Comparison of ENCODE assay signal across 1 cellular context in genomic region chr6:24666097-24666615, GRCh38.
TF ChIP-seq lines count a peak whose summit lies in the region.

No MANE protein-coding gene starts in this region.

TF ChIP-seq in HepG2, 621 proteins besides CTCF, POLR2A, EP300 and RAD21 (continued from another document and continues in another):
- TF ChIP-seq ZKSCAN8 (CRISPR knock-in tag; IDR thresholded peaks at IDR 0.05; ENCODE audit: borderline replicate concordance) (no peak), MTA3 (CRISPR knock-in tag; IDR thresholded peaks at IDR 0.05) (no peak), ZZZ3 (CRISPR knock-in tag; IDR thresholded peaks at IDR 0.05; ENCODE audit: borderline replicate concordance) (no peak), AHR (CRISPR knock-in tag; IDR thresholded peaks at IDR 0.05) (no peak), ZNF260 (CRISPR knock-in tag; IDR thresholded peaks at IDR 0.05; ENCODE audit: borderline replicate concordance, low read depth) (no peak), ZNF570 (CRISPR knock-in tag; IDR thresholded peaks at IDR 0.05; ENCODE audit: borderline replicate concordance) (no peak), ZNF747 (CRISPR knock-in tag; IDR thresholded peaks at IDR 0.05; ENCODE audit: borderline replicate concordance) (peak; percentile 59; the same call in 1 of the 2 replicates), ARID2 (CRISPR knock-in tag; IDR thresholded peaks at IDR 0.05; ENCODE audit: borderline replicate concordance) (no peak), PRMT3 (CRISPR knock-in tag; IDR thresholded peaks at IDR 0.05; ENCODE audit: borderline replicate concordance, low read depth) (no peak), NCOR1 (IDR thresholded peaks at IDR 0.05; ENCODE audit: borderline replicate concordance, low read length) (no peak), ZNF616 (CRISPR knock-in tag; IDR thresholded peaks at IDR 0.05; ENCODE audit: low read depth) (no peak; the same call in 1 of the 2 replicates), CCDC6 (CRISPR knock-in tag; IDR thresholded peaks at IDR 0.05) (peak; percentile 64), ZNF496 (CRISPR knock-in tag; IDR thresholded peaks at IDR 0.05; ENCODE audit: insufficient replicate concordance) (no peak), ZNF598 (CRISPR knock-in tag; IDR thresholded peaks at IDR 0.05; ENCODE audit: borderline replicate concordance) (peak; percentile 85; the same call in 1 of the 2 replicates), NFATC3 (CRISPR knock-in tag; IDR thresholded peaks at IDR 0.05) (no peak), PAXIP1 (CRISPR knock-in tag; conservative IDR thresholded peaks at IDR 0.05) (no peak), ZNF530 (CRISPR knock-in tag; IDR thresholded peaks at IDR 0.05; ENCODE audit: low read depth) (0 out of 2 replicates have a peak, but pooled peaks have one; percentile 51), ZSCAN20 (CRISPR knock-in tag; IDR thresholded peaks at IDR 0.05; ENCODE audit: borderline replicate concordance) (no peak), TMF1 (CRISPR knock-in tag; IDR thresholded peaks at IDR 0.05; ENCODE audit: low read depth) (peak; percentile 74; the same call in 1 of the 2 replicates), ZFP90 (CRISPR knock-in tag; IDR thresholded peaks at IDR 0.05; ENCODE audit: borderline replicate concordance) (0 out of 2 replicates have a peak, but pooled peaks have one; percentile 2), KDM4B (CRISPR knock-in tag; IDR thresholded peaks at IDR 0.05) (no peak), ZNF121 (CRISPR knock-in tag; IDR thresholded peaks at IDR 0.05) (no peak), ISL2 (CRISPR knock-in tag; IDR thresholded peaks at IDR 0.05) (no peak), KLF16 (CRISPR knock-in tag; IDR thresholded peaks at IDR 0.05) (no peak), SIX4 (CRISPR knock-in tag; IDR thresholded peaks at IDR 0.05) (no peak), ARNT (IDR thresholded peaks at IDR 0.05) (no peak), BRCA1 (CRISPR knock-in tag; IDR thresholded peaks at IDR 0.05) (0 out of 2 replicates have a peak, but pooled peaks have one; percentile 12), JUND (CRISPR knock-in tag; IDR thresholded peaks at IDR 0.05) (no peak), CENPX (CRISPR knock-in tag; IDR thresholded peaks at IDR 0.05) (no peak), DMTF1 (CRISPR knock-in tag; IDR thresholded peaks at IDR 0.05) (peak; percentile 63; the same call in 1 of the 2 replicates), ZBTB38 (CRISPR knock-in tag; IDR thresholded peaks at IDR 0.05) (no peak), ZNF879 (CRISPR knock-in tag; IDR thresholded peaks at IDR 0.05) (no peak), NONO (IDR thresholded peaks at IDR 0.05) (no peak), NONO (CRISPR knock-in tag; conservative IDR thresholded peaks at IDR 0.05) (no peak), SOX6 (IDR thresholded peaks at IDR 0.05) (no peak), SOX6 (CRISPR knock-in tag; IDR thresholded peaks at IDR 0.05) (no peak)
- TF ChIP-seq, protein P1, sequence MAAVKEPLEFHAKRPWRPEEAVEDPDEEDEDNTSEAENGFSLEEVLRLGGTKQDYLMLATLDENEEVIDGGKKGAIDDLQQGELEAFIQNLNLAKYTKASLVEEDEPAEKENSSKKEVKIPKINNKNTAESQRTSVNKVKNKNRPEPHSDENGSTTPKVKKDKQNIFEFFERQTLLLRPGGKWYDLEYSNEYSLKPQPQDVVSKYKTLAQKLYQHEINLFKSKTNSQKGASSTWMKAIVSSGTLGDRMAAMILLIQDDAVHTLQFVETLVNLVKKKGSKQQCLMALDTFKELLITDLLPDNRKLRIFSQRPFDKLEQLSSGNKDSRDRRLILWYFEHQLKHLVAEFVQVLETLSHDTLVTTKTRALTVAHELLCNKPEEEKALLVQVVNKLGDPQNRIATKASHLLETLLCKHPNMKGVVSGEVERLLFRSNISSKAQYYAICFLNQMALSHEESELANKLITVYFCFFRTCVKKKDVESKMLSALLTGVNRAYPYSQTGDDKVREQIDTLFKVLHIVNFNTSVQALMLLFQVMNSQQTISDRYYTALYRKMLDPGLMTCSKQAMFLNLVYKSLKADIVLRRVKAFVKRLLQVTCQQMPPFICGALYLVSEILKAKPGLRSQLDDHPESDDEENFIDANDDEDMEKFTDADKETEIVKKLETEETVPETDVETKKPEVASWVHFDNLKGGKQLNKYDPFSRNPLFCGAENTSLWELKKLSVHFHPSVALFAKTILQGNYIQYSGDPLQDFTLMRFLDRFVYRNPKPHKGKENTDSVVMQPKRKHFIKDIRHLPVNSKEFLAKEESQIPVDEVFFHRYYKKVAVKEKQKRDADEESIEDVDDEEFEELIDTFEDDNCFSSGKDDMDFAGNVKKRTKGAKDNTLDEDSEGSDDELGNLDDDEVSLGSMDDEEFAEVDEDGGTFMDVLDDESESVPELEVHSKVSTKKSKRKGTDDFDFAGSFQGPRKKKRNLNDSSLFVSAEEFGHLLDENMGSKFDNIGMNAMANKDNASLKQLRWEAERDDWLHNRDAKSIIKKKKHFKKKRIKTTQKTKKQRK (IDR thresholded peaks at IDR 0.05; ENCODE audit: low read length) = no peak
- TF ChIP-seq, protein P2, sequence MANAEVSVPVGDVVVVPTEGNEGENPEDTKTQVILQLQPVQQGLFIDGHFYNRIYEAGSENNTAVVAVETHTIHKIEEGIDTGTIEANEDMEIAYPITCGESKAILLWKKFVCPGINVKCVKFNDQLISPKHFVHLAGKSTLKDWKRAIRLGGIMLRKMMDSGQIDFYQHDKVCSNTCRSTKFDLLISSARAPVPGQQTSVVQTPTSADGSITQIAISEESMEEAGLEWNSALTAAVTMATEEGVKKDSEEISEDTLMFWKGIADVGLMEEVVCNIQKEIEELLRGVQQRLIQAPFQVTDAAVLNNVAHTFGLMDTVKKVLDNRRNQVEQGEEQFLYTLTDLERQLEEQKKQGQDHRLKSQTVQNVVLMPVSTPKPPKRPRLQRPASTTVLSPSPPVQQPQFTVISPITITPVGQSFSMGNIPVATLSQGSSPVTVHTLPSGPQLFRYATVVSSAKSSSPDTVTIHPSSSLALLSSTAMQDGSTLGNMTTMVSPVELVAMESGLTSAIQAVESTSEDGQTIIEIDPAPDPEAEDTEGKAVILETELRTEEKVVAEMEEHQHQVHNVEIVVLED (CRISPR knock-in tag; IDR thresholded peaks at IDR 0.05; ENCODE audit: borderline replicate concordance) = no peak
- TF ChIP-seq, protein P3, sequence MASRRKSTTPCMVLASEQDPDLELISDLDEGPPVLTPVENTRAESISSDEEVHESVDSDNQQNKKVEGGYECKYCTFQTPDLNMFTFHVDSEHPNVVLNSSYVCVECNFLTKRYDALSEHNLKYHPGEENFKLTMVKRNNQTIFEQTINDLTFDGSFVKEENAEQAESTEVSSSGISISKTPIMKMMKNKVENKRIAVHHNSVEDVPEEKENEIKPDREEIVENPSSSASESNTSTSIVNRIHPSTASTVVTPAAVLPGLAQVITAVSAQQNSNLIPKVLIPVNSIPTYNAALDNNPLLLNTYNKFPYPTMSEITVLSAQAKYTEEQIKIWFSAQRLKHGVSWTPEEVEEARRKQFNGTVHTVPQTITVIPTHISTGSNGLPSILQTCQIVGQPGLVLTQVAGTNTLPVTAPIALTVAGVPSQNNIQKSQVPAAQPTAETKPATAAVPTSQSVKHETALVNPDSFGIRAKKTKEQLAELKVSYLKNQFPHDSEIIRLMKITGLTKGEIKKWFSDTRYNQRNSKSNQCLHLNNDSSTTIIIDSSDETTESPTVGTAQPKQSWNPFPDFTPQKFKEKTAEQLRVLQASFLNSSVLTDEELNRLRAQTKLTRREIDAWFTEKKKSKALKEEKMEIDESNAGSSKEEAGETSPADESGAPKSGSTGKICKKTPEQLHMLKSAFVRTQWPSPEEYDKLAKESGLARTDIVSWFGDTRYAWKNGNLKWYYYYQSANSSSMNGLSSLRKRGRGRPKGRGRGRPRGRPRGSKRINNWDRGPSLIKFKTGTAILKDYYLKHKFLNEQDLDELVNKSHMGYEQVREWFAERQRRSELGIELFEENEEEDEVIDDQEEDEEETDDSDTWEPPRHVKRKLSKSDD (CRISPR knock-in tag; IDR thresholded peaks at IDR 0.05; ENCODE audit: low read depth) = no peak
- TF ChIP-seq, protein P4, sequence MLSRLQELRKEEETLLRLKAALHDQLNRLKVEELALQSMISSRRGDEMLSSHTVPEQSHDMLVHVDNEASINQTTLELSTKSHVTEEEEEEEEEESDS (CRISPR knock-in tag; IDR thresholded peaks at IDR 0.05; ENCODE audit: borderline replicate concordance) = no peak
- TF ChIP-seq, protein P5, sequence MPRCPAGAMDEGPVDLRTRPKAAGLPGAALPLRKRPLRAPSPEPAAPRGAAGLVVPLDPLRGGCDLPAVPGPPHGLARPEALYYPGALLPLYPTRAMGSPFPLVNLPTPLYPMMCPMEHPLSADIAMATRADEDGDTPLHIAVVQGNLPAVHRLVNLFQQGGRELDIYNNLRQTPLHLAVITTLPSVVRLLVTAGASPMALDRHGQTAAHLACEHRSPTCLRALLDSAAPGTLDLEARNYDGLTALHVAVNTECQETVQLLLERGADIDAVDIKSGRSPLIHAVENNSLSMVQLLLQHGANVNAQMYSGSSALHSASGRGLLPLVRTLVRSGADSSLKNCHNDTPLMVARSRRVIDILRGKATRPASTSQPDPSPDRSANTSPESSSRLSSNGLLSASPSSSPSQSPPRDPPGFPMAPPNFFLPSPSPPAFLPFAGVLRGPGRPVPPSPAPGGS (CRISPR knock-in tag; IDR thresholded peaks at IDR 0.05) = no peak
- TF ChIP-seq, protein P6, sequence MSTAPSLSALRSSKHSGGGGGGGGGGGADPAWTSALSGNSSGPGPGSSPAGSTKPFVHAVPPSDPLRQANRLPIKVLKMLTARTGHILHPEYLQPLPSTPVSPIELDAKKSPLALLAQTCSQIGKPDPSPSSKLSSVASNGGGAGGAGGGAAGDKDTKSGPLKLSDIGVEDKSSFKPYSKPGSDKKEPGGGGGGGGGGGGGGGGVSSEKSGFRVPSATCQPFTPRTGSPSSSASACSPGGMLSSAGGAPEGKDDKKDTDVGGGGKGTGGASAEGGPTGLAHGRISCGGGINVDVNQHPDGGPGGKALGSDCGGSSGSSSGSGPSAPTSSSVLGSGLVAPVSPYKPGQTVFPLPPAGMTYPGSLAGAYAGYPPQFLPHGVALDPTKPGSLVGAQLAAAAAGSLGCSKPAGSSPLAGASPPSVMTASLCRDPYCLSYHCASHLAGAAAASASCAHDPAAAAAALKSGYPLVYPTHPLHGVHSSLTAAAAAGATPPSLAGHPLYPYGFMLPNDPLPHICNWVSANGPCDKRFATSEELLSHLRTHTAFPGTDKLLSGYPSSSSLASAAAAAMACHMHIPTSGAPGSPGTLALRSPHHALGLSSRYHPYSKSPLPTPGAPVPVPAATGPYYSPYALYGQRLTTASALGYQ (CRISPR knock-in tag; IDR thresholded peaks at IDR 0.05) = no peak
- TF ChIP-seq, protein P7, sequence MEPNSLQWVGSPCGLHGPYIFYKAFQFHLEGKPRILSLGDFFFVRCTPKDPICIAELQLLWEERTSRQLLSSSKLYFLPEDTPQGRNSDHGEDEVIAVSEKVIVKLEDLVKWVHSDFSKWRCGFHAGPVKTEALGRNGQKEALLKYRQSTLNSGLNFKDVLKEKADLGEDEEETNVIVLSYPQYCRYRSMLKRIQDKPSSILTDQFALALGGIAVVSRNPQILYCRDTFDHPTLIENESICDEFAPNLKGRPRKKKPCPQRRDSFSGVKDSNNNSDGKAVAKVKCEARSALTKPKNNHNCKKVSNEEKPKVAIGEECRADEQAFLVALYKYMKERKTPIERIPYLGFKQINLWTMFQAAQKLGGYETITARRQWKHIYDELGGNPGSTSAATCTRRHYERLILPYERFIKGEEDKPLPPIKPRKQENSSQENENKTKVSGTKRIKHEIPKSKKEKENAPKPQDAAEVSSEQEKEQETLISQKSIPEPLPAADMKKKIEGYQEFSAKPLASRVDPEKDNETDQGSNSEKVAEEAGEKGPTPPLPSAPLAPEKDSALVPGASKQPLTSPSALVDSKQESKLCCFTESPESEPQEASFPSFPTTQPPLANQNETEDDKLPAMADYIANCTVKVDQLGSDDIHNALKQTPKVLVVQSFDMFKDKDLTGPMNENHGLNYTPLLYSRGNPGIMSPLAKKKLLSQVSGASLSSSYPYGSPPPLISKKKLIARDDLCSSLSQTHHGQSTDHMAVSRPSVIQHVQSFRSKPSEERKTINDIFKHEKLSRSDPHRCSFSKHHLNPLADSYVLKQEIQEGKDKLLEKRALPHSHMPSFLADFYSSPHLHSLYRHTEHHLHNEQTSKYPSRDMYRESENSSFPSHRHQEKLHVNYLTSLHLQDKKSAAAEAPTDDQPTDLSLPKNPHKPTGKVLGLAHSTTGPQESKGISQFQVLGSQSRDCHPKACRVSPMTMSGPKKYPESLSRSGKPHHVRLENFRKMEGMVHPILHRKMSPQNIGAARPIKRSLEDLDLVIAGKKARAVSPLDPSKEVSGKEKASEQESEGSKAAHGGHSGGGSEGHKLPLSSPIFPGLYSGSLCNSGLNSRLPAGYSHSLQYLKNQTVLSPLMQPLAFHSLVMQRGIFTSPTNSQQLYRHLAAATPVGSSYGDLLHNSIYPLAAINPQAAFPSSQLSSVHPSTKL (CRISPR knock-in tag; IDR thresholded peaks at IDR 0.05) = no peak
